ENCODE assay signal across 32 cellular contexts in the genomic region with DNA sequence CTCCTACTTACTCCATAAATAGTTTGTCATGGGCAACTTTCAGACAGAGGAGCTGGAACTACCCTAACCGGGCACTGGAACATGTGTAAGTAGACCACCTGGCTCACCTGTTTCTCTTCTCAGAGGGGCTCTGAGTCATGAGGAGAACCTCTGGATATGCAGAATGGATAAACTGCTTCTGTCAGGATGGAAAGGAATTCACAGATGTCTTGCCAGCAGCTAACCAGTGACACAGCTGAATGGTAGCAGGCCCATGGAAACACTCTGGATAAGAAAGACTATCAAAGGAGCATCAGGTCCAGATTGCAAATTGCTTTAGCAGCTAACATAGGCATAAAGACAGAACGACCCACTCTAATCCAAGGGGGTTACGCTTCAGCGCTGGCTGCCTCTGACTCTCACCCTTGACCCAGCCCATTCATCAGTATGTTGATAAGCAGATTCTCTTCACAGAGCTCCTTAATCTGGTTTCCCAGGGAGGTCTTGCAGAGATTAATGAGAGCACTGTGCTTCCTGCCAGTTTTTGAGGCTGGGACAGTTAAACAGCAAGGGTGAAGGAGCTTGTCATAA. TPM values are rescaled to one million over a fixed set of nuclear protein-coding genes. Genes with fewer than 3 reads are reported as not detected.
DNase-seq lines count a peak whose midpoint lies in the region; ATAC-seq, FAIRE-seq and TF ChIP-seq lines count a peak whose summit lies in the region.
"Had no signal": no experiment of that assay in that cellular context is flagged by ENCODE, and none has a peak within 500 bp of the region (broad histone marks: within the 10 kb centered on the region; RNA-seq: fewer than 3 reads in every experiment).

No MANE protein-coding gene starts in this region.

- FAIRE-seq in A549 (lab: Jason Lieb, UNC) = no peak
- FAIRE-seq: H54, HTR-8/SVneo had no signal

- POLR2A ChIA-PET in A549 (lab: Yijun Ruan, JAX) = no interaction called here

- H3K4me3 ChIP-seq in A549 = no peak overlapping the region
- H3K4me3 ChIP-seq in RWPE2 (ENCODE audit: severe bottlenecking) = no peak overlapping the region
- no peak overlapping the region for H3K4me3 ChIP-seq in sigmoid colon
- H3K4me3 ChIP-seq: dorsolateral prefrontal cortex, right atrium auricular region, thyroid gland, vagina had no signal

- ATAC-seq in A549 (no peak), RWPE2 (ENCODE audit: low read depth) (no peak), Right ventricle myocardium inferior (no peak)
- ATAC-seq: left colon; stimulated activated naive CD8-positive, alpha-beta T cell treated with anti-CD3 and anti-CD28 coated beads, Interleukin-15, amount 100 ng/mL, for 72 hours had no signal

- DNase-seq in A549 (ENCODE audit: low read depth in 1 of 2, low spot score in 1 of 2) (no peak), ELF-1 (ENCODE audit: low read depth, low spot score) (peak; percentile 37), RWPE2 (ENCODE audit: low spot score) (no peak), islet precursor cell (peak; percentile 66), superior temporal gyrus (ENCODE audit: extremely low spot score) (no peak), Right ventricle myocardium inferior (ENCODE audit: missing footprints) (no peak), sigmoid colon (no peak), NCI-H2196 treated with DMSO at 0.1 percent for 48 hours (lab: John Stamatoyannopoulos, UW; ENCODE audit: unreplicated experiment) (no peak)
- DNase-seq: activated CD4-positive, alpha-beta T cell treated with anti-CD3 and anti-CD28 coated beads, Interleukin-2, amount 50 U/mL, for 48 hours; activated CD4-positive, CD25-positive, alpha-beta regulatory T cell treated with anti-CD3 and anti-CD28 coated beads, Interleukin-2, amount 50 U/mL, for 72 hours; activated CD8-positive, alpha-beta memory T cell treated with anti-CD3 and anti-CD28 coated beads, Interleukin-2, amount 50 U/mL, for 4 hours; activated naive CD4-positive, alpha-beta T cell treated with anti-CD3 and anti-CD28 coated beads for 36 hours; amniotic stem cell; CD8-positive, alpha-beta memory T cell; DMS 273 treated with DMSO at 0.1 percent for 48 hours; dorsolateral prefrontal cortex; hippocampal formation; KG1; left colon; MM.1S; NCI-H2081 treated with DMSO at 0.1 percent for 48 hours; NCI-H226; posterior cingulate gyrus; stimulated activated CD8-positive, alpha-beta memory T cell treated with anti-CD3 and anti-CD28 coated beads, Interleukin-4, amount 100 ng/mL, for 48 hours; stimulated activated naive CD8-positive, alpha-beta T cell treated with anti-CD3 and anti-CD28 coated beads, Interleukin-15, amount 100 ng/mL, for 72 hours; T-helper 2 cell; thyroid gland had no signal

- no peak for TF ChIP-seq EP300 in A549 (IDR thresholded peaks at IDR 0.05)
- TF ChIP-seq EP300 in sigmoid colon (IDR thresholded peaks at IDR 0.05) = no peak

- CTCF ChIA-PET in A549 (lab: Yijun Ruan, JAX) = interaction anchor here (1.1 to 1.7 kb wide), 3 partner anchors 27 to 309 kb away, joined by 3 to 4 read pairs (median 4); no protein-coding TSS in a partner anchor

- WGBS in A549 (ENCODE audit: missing lambda C conversion rate) = 87% methylated on average over 3 of the region's 4 CpGs
- WGBS in sigmoid colon, 2 donors = 87 to 91% methylated on average over 4 of the region's 4 CpGs

- H3K27me3 ChIP-seq in RWPE2 (ENCODE audit: insufficient read depth, poor library complexity, severe bottlenecking) = no peaks in the 10 kb centered on the region
- no peaks in the 10 kb centered on the region for H3K27me3 ChIP-seq in sigmoid colon
- H3K27me3 ChIP-seq: dorsolateral prefrontal cortex, right atrium auricular region, thyroid gland, vagina had no signal

- intact Hi-C loops in Right ventricle myocardium inferior (cut with DNase I) = no loop called here
- intact Hi-C loops in sigmoid colon (cut with DNase I) = no loop called here

- no peak for TF ChIP-seq RAD21 in A549 (conservative IDR thresholded peaks at IDR 0.05 in 1 of 2, IDR thresholded peaks at IDR 0.05 in 1 of 2)

- TF ChIP-seq CTCF in A549 (IDR thresholded peaks at IDR 0.05) (no peak), RWPE2 (IDR thresholded peaks at IDR 0.05; ENCODE audit: poor library complexity, severe bottlenecking) (no peak), sigmoid colon (IDR thresholded peaks at IDR 0.05) (no peak)

- H3K36me3 ChIP-seq in RWPE2 (ENCODE audit: low read depth) (no peaks in the 10 kb centered on the region), sigmoid colon (no peaks in the 10 kb centered on the region)
- H3K36me3 ChIP-seq: right atrium auricular region, thyroid gland, vagina had no signal

- H3K4me2 ChIP-seq in A549 = no peak overlapping the region

- H3K9me3 ChIP-seq in A549 = no peaks in the 10 kb centered on the region
- no peaks in the 10 kb centered on the region for H3K9me3 ChIP-seq in RWPE2 (ENCODE audit: severe bottlenecking)
- no peaks in the 10 kb centered on the region for H3K9me3 ChIP-seq in sigmoid colon
- H3K9me3 ChIP-seq: right atrium auricular region, thyroid gland, vagina had no signal

- peak overlapping the region; percentile 84 to 87 for H3K27ac ChIP-seq in A549
- H3K27ac ChIP-seq in RWPE2 (ENCODE audit: poor library complexity, severe bottlenecking) = peak overlapping the region; percentile 94
- no peak overlapping the region for H3K27ac ChIP-seq in sigmoid colon
- H3K27ac ChIP-seq: dorsolateral prefrontal cortex, right atrium auricular region, RWPE1, thyroid gland, vagina had no signal

- TF ChIP-seq POLR2A in A549 (IDR thresholded peaks at IDR 0.05; ENCODE audit: low read length) (no peak), sigmoid colon (IDR thresholded peaks at IDR 0.05) (no peak)

- H3K4me1 ChIP-seq in A549 = peaks cover 49% of the 10 kb centered on the region
- peaks cover 35% of the 10 kb centered on the region for H3K4me1 ChIP-seq in RWPE2 (ENCODE audit: insufficient read depth, poor library complexity, severe bottlenecking)
- no peaks in the 10 kb centered on the region for H3K4me1 ChIP-seq in sigmoid colon

TF ChIP-seq in A549, 52 proteins besides CTCF, POLR2A, EP300 and RAD21:
- TF ChIP-seq HOXA7 (CRISPR knock-in tag; IDR thresholded peaks at IDR 0.05) (no peak), HDAC2 (IDR thresholded peaks at IDR 0.05) (no peak), FOXS1 (CRISPR knock-in tag; IDR thresholded peaks at IDR 0.05) (no peak), HMGXB4 (CRISPR knock-in tag; IDR thresholded peaks at IDR 0.05; ENCODE audit: borderline replicate concordance) (no peak), JUNB (IDR thresholded peaks at IDR 0.05) (no peak), E2F6 (IDR thresholded peaks at IDR 0.05; ENCODE audit: borderline replicate concordance, low read depth) (no peak), ZC3H11A (IDR thresholded peaks at IDR 0.05) (no peak), SMC3 (IDR thresholded peaks at IDR 0.05) (no peak), KDM1A (IDR thresholded peaks at IDR 0.05; ENCODE audit: low read depth) (no peak)

RNA-seq across cellular contexts. Expression of gene HIVEP3, which starts 54.2 kb away (rescaled TPM):
- polyA plus RNA-seq in A549 (2011; rRNA removed) (2.0 and 2.6 TPM in 2 replicates), A549 (2017; fragmentation: RNase III; extraction: RNeasy Plus Mini Kit Qiagen cat#74134 plus additional on column Dnase treatment) (1.5 to 2.1 TPM (median 1.5 TPM) in 3 replicates), sigmoid colon (1 to 10 TPM; 3.3 to 7.8 (median 5.8) TPM)
- 1.6 TPM in 2 replicates for polyA plus RNA-seq in A549 (2012; cell fraction: cytosol; rRNA removed)
- polyA plus RNA-seq in A549 (2012; cell fraction: nucleus; rRNA removed) = 1.7 and 2.1 TPM in 2 replicates
- polyA minus RNA-seq in A549 (2011; rRNA and poly(A)+ RNA removed) = 1.3 and 1.9 TPM in 2 replicates
- total RNA-seq in Right ventricle myocardium inferior (6.5 TPM), sigmoid colon (1 to 10 TPM; 1.4 to 3.2 (median 3.0) TPM)

Comparison
In these comparisons a context has a peak if more than half of its experiments do, and no peak if none do; other contexts are left out.
1. DNase-seq: peak in ELF-1 (single experiment) and islet precursor cell (single experiment); none in A549 (0 of 2), RWPE2 (single experiment), superior temporal gyrus (single experiment), Right ventricle myocardium inferior (single experiment), sigmoid colon (single experiment) and NCI-H2196 treated with DMSO at 0.1 percent for 48 hours (single experiment).
2. H3K27ac ChIP-seq: peak in A549 (2 of 2) and RWPE2 (single experiment); none in sigmoid colon (0 of 4).